In the genomic region with DNA sequence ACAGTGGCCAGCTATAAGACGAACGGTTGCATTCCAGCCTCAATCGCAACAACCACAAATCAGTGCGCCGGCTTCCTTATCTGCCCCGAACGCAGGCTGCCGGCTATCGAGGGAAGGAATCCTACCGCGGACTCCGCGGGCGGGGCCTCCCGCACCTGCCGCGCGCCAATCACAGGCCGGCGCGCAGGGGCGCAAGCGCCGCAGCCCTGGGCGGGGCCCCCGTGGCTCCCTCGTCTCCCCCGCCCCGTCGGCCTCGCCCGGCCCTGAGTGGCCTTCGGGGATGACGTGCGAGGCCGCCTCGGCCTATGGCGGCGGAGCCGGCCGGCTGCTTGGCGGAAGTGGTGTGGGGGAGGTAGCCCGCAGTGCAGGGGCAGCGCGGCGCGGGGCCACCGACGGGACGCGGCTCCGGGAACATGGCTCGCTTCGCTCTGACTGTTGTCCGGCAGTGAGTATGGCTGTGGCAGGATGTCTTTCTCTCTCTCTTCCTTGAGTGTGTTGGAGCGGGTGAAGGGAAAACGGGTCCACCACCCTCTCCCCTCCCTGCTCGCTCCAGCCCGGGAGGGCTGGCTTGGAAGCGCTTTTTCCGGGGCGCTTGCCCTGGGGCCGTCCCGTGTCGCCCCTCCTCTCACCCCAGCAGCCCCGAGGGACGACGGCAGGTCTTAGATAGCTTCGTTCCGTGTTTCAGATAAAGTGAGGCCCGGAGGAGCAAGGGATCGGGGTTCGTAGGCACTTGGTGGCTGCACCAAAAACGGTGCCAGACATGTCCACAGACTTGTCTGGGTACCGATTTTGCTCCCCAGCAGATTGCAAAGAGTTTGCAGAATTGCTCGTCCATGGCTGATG, we compare ENCODE assay signal across 1 cellular context.
A peak's percentile ranks its signal among the peaks of the same experiment; 100 is the strongest.
TF ChIP-seq lines count a peak whose summit lies in the region.

A gene with protein sequence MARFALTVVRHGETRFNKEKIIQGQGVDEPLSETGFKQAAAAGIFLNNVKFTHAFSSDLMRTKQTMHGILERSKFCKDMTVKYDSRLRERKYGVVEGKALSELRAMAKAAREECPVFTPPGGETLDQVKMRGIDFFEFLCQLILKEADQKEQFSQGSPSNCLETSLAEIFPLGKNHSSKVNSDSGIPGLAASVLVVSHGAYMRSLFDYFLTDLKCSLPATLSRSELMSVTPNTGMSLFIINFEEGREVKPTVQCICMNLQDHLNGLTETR (plus strand): TSS at position 355 of the 843 bp plus-strand sequence. CDS start 59 bp downstream, at position 414.

TF ChIP-seq in HEK293, 187 proteins besides CTCF, POLR2A, EP300 and RAD21 (continued from another document and continues in another):
- TF ChIP-seq ZNF561 (tag by site-specific recombination; IDR thresholded peaks at IDR 0.05; ENCODE audit: borderline replicate concordance) (peak; percentile 39; the same call in 1 of the 2 replicates), ZNF214 (tag by site-specific recombination; IDR thresholded peaks at IDR 0.05; ENCODE audit: borderline replicate concordance) (no peak), ZNF16 (tag by site-specific recombination; IDR thresholded peaks at IDR 0.05; ENCODE audit: low read depth) (no peak), ZNF2 (tag by site-specific recombination; IDR thresholded peaks at IDR 0.05) (peak; percentile 31), GLIS2 (tag by site-specific recombination; IDR thresholded peaks at IDR 0.05) (peak; percentile 95), ZXDB (tag by site-specific recombination; IDR thresholded peaks at IDR 0.05) (peak; percentile 100), ZNF843 (tag by site-specific recombination; IDR thresholded peaks at IDR 0.05) (no peak), IKZF3 (tag by site-specific recombination; IDR thresholded peaks at IDR 0.05) (no peak), ZNF623 (tag by site-specific recombination; IDR thresholded peaks at IDR 0.05) (no peak), ZNF660 (tag by site-specific recombination; IDR thresholded peaks at IDR 0.05) (no peak; the same call in 1 of the 2 replicates), SP3 (tag by site-specific recombination; IDR thresholded peaks at IDR 0.05) (peak; percentile 57), ZBTB48 (tag by site-specific recombination; IDR thresholded peaks at IDR 0.05) (peak; percentile 30; the same call in 1 of the 2 replicates), ZNF394 (tag by site-specific recombination; IDR thresholded peaks at IDR 0.05; ENCODE audit: borderline replicate concordance) (peak; percentile 18; the same call in 1 of the 2 replicates), ZNF514 (tag by site-specific recombination; IDR thresholded peaks at IDR 0.05) (no peak), HOXC10 (CRISPR knock-in tag; IDR thresholded peaks at IDR 0.05) (no peak), SP2 (tag by site-specific recombination; IDR thresholded peaks at IDR 0.05) (peak; percentile 77), EGR2 (tag by site-specific recombination; IDR thresholded peaks at IDR 0.05; ENCODE audit: low read depth) (peak; percentile 33; the same call in 1 of the 2 replicates), ZNF391 (tag by site-specific recombination; IDR thresholded peaks at IDR 0.05; ENCODE audit: borderline replicate concordance, low read depth) (no peak), ZNF335 (tag by site-specific recombination; conservative IDR thresholded peaks at IDR 0.05) (0 out of 2 replicates have a peak, but pooled peaks have one; percentile 27), KLF1 (tag by site-specific recombination; IDR thresholded peaks at IDR 0.05) (peak; percentile 5; the same call in 1 of the 2 replicates), ZNF521 (tag by site-specific recombination; IDR thresholded peaks at IDR 0.05) (no peak), BCL11A (tag by site-specific recombination; IDR thresholded peaks at IDR 0.05; ENCODE audit: low read depth) (no peak), ZNF202 (tag by site-specific recombination; IDR thresholded peaks at IDR 0.05; ENCODE audit: borderline replicate concordance) (peak; percentile 94), SETDB1 (IDR thresholded peaks at IDR 0.05; ENCODE audit: insufficient read length, low read length) (no peak), ZFP37 (tag by site-specific recombination; IDR thresholded peaks at IDR 0.05) (peak; percentile 53; the same call in 1 of the 2 replicates), ZEB2 (tag by site-specific recombination; IDR thresholded peaks at IDR 0.05) (peak; percentile 76; the same call in 1 of the 2 replicates), SCRT1 (tag by site-specific recombination; IDR thresholded peaks at IDR 0.05; ENCODE audit: borderline replicate concordance) (no peak), ZNF174 (tag by site-specific recombination; IDR thresholded peaks at IDR 0.05) (no peak), WT1 (tag by site-specific recombination; IDR thresholded peaks at IDR 0.05) (peak; percentile 36; the same call in 1 of the 2 replicates), ZNF133 (tag by site-specific recombination; IDR thresholded peaks at IDR 0.05) (no peak)
- TF ChIP-seq, protein P1, sequence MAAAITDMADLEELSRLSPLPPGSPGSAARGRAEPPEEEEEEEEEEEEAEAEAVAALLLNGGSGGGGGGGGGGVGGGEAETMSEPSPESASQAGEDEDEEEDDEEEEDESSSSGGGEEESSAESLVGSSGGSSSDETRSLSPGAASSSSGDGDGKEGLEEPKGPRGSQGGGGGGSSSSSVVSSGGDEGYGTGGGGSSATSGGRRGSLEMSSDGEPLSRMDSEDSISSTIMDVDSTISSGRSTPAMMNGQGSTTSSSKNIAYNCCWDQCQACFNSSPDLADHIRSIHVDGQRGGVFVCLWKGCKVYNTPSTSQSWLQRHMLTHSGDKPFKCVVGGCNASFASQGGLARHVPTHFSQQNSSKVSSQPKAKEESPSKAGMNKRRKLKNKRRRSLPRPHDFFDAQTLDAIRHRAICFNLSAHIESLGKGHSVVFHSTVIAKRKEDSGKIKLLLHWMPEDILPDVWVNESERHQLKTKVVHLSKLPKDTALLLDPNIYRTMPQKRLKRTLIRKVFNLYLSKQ (tag by site-specific recombination; IDR thresholded peaks at IDR 0.05; ENCODE audit: borderline replicate concordance) = no peak
- TF ChIP-seq, protein P2, sequence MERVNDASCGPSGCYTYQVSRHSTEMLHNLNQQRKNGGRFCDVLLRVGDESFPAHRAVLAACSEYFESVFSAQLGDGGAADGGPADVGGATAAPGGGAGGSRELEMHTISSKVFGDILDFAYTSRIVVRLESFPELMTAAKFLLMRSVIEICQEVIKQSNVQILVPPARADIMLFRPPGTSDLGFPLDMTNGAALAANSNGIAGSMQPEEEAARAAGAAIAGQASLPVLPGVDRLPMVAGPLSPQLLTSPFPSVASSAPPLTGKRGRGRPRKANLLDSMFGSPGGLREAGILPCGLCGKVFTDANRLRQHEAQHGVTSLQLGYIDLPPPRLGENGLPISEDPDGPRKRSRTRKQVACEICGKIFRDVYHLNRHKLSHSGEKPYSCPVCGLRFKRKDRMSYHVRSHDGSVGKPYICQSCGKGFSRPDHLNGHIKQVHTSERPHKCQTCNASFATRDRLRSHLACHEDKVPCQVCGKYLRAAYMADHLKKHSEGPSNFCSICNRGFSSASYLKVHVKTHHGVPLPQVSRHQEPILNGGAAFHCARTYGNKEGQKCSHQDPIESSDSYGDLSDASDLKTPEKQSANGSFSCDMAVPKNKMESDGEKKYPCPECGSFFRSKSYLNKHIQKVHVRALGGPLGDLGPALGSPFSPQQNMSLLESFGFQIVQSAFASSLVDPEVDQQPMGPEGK (tag by site-specific recombination; IDR thresholded peaks at IDR 0.05) = peak; percentile 89
- TF ChIP-seq, protein P3, sequence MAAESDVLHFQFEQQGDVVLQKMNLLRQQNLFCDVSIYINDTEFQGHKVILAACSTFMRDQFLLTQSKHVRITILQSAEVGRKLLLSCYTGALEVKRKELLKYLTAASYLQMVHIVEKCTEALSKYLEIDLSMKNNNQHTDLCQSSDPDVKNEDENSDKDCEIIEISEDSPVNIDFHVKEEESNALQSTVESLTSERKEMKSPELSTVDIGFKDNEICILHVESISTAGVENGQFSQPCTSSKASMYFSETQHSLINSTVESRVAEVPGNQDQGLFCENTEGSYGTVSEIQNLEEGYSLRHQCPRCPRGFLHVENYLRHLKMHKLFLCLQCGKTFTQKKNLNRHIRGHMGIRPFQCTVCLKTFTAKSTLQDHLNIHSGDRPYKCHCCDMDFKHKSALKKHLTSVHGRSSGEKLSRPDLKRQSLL (tag by site-specific recombination; IDR thresholded peaks at IDR 0.05) = peak; percentile 81; the same call in 1 of the 2 replicates
- TF ChIP-seq, protein P4, sequence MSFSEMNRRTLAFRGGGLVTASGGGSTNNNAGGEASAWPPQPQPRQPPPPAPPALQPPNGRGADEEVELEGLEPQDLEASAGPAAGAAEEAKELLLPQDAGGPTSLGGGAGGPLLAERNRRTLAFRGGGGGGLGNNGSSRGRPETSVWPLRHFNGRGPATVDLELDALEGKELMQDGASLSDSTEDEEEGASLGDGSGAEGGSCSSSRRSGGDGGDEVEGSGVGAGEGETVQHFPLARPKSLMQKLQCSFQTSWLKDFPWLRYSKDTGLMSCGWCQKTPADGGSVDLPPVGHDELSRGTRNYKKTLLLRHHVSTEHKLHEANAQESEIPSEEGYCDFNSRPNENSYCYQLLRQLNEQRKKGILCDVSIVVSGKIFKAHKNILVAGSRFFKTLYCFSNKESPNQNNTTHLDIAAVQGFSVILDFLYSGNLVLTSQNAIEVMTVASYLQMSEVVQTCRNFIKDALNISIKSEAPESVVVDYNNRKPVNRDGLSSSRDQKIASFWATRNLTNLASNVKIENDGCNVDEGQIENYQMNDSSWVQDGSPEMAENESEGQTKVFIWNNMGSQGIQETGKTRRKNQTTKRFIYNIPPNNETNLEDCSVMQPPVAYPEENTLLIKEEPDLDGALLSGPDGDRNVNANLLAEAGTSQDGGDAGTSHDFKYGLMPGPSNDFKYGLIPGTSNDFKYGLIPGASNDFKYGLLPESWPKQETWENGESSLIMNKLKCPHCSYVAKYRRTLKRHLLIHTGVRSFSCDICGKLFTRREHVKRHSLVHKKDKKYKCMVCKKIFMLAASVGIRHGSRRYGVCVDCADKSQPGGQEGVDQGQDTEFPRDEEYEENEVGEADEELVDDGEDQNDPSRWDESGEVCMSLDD (tag by site-specific recombination; IDR thresholded peaks at IDR 0.05) = peak; percentile 79
- TF ChIP-seq, protein P5, sequence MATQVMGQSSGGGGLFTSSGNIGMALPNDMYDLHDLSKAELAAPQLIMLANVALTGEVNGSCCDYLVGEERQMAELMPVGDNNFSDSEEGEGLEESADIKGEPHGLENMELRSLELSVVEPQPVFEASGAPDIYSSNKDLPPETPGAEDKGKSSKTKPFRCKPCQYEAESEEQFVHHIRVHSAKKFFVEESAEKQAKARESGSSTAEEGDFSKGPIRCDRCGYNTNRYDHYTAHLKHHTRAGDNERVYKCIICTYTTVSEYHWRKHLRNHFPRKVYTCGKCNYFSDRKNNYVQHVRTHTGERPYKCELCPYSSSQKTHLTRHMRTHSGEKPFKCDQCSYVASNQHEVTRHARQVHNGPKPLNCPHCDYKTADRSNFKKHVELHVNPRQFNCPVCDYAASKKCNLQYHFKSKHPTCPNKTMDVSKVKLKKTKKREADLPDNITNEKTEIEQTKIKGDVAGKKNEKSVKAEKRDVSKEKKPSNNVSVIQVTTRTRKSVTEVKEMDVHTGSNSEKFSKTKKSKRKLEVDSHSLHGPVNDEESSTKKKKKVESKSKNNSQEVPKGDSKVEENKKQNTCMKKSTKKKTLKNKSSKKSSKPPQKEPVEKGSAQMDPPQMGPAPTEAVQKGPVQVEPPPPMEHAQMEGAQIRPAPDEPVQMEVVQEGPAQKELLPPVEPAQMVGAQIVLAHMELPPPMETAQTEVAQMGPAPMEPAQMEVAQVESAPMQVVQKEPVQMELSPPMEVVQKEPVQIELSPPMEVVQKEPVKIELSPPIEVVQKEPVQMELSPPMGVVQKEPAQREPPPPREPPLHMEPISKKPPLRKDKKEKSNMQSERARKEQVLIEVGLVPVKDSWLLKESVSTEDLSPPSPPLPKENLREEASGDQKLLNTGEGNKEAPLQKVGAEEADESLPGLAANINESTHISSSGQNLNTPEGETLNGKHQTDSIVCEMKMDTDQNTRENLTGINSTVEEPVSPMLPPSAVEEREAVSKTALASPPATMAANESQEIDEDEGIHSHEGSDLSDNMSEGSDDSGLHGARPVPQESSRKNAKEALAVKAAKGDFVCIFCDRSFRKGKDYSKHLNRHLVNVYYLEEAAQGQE (tag by site-specific recombination; IDR thresholded peaks at IDR 0.05) = no peak
- TF ChIP-seq, protein P6, sequence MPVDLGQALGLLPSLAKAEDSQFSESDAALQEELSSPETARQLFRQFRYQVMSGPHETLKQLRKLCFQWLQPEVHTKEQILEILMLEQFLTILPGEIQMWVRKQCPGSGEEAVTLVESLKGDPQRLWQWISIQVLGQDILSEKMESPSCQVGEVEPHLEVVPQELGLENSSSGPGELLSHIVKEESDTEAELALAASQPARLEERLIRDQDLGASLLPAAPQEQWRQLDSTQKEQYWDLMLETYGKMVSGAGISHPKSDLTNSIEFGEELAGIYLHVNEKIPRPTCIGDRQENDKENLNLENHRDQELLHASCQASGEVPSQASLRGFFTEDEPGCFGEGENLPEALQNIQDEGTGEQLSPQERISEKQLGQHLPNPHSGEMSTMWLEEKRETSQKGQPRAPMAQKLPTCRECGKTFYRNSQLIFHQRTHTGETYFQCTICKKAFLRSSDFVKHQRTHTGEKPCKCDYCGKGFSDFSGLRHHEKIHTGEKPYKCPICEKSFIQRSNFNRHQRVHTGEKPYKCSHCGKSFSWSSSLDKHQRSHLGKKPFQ (tag by site-specific recombination; IDR thresholded peaks at IDR 0.05) = no peak
- TF ChIP-seq, protein P7, sequence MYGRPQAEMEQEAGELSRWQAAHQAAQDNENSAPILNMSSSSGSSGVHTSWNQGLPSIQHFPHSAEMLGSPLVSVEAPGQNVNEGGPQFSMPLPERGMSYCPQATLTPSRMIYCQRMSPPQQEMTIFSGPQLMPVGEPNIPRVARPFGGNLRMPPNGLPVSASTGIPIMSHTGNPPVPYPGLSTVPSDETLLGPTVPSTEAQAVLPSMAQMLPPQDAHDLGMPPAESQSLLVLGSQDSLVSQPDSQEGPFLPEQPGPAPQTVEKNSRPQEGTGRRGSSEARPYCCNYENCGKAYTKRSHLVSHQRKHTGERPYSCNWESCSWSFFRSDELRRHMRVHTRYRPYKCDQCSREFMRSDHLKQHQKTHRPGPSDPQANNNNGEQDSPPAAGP (tag by site-specific recombination; IDR thresholded peaks at IDR 0.05) = 0 out of 2 replicates have a peak, but pooled peaks have one; percentile 29
- TF ChIP-seq, protein P8, sequence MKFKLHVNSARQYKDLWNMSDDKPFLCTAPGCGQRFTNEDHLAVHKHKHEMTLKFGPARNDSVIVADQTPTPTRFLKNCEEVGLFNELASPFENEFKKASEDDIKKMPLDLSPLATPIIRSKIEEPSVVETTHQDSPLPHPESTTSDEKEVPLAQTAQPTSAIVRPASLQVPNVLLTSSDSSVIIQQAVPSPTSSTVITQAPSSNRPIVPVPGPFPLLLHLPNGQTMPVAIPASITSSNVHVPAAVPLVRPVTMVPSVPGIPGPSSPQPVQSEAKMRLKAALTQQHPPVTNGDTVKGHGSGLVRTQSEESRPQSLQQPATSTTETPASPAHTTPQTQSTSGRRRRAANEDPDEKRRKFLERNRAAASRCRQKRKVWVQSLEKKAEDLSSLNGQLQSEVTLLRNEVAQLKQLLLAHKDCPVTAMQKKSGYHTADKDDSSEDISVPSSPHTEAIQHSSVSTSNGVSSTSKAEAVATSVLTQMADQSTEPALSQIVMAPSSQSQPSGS (tag by site-specific recombination; IDR thresholded peaks at IDR 0.05; ENCODE audit: low read depth) = no peak
- TF ChIP-seq, protein P9, sequence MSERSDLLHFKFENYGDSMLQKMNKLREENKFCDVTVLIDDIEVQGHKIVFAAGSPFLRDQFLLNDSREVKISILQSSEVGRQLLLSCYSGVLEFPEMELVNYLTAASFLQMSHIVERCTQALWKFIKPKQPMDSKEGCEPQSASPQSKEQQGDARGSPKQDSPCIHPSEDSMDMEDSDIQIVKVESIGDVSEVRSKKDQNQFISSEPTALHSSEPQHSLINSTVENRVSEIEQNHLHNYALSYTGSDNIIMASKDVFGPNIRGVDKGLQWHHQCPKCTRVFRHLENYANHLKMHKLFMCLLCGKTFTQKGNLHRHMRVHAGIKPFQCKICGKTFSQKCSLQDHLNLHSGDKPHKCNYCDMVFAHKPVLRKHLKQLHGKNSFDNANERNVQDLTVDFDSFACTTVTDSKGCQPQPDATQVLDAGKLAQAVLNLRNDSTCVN (tag by site-specific recombination; optimal IDR thresholded peaks at IDR 0.05) = peak; percentile 81
